Comparison of ENCODE assay signal across 1 cellular context in genomic region chr5:119355636-119356383, GRCh38.
A peak's percentile ranks its signal among the peaks of the same experiment; 100 is the strongest.
TF ChIP-seq lines count a peak whose summit lies in the region.

TSS of gene TNFAIP8 (plus strand) at chr5:119356019. CDS start at chr5:119356091, 72 bp downstream.

TF ChIP-seq in GM12878, 131 proteins besides CTCF, POLR2A, EP300 and RAD21 (continued from another document and continues in another):
- TF ChIP-seq SRF (IDR thresholded peaks at IDR 0.05; ENCODE audit: low read depth in 2 of 2, low read length in 2 of 2) (no peak), CBX5 (IDR thresholded peaks at IDR 0.05; ENCODE audit: low read depth) (0 out of 2 replicates have a peak, but pooled peaks have one; percentile 75), RELA (IDR thresholded peaks at IDR 0.05; ENCODE audit: borderline replicate concordance, partially characterized antibody) (peak; percentile 66), EGR1 (IDR thresholded peaks at IDR 0.05; ENCODE audit: borderline replicate concordance in 1 of 2, low read depth in 2 of 2, low read length in 2 of 2) (peak in 1 of 2 experiments; percentile 97; a peak in 2 of 3 replicates), ELK1 (IDR thresholded peaks at IDR 0.05; ENCODE audit: low read depth, low read length) (no peak), ZBTB33 (IDR thresholded peaks at IDR 0.05) (no peak), NFYA (IDR thresholded peaks at IDR 0.05; ENCODE audit: borderline replicate concordance, low read depth, low read length) (no peak), PRDM15 (CRISPR knock-in tag; IDR thresholded peaks at IDR 0.05) (no peak), SMARCA5 (IDR thresholded peaks at IDR 0.05) (no peak; the same call in 1 of the 2 replicates), FOXM1 (IDR thresholded peaks at IDR 0.05; ENCODE audit: low read depth, low read length) (peak; percentile 81), NR2C2 (IDR thresholded peaks at IDR 0.05; ENCODE audit: borderline replicate concordance, control insufficient read depth, insufficient read length, low read depth) (no peak), NFIC (IDR thresholded peaks at IDR 0.05; ENCODE audit: low read depth, low read length) (peak; percentile 66), PBX3 (IDR thresholded peaks at IDR 0.05; ENCODE audit: insufficient replicate concordance, low read depth, low read length) (peak; percentile 23), ZSCAN29 (IDR thresholded peaks at IDR 0.05) (no peak; the same call in 1 of the 2 replicates), CHD1 (IDR thresholded peaks at IDR 0.05; ENCODE audit: low read depth, low read length) (no peak), NKRF (conservative IDR thresholded peaks at IDR 0.05) (peak; percentile 51), FOXK2 (IDR thresholded peaks at IDR 0.05) (no peak), MEF2A (IDR thresholded peaks at IDR 0.05; ENCODE audit: insufficient read depth, low read depth, low read length) (peak; percentile 78), BCL3 (IDR thresholded peaks at IDR 0.05; ENCODE audit: borderline replicate concordance, insufficient read depth, low read depth, low read length, poor library complexity, severe bottlenecking) (peak; percentile 89), LARP7 (IDR thresholded peaks at IDR 0.05) (peak; percentile 55; the same call in 1 of the 2 replicates), SPI1 (IDR thresholded peaks at IDR 0.05; ENCODE audit: borderline replicate concordance, insufficient read depth, low read depth, low read length) (no peak), ATF3 (IDR thresholded peaks at IDR 0.05; ENCODE audit: borderline replicate concordance, extremely low read depth, low read depth, low read length) (no peak), USF1 (IDR thresholded peaks at IDR 0.05; ENCODE audit: borderline replicate concordance, extremely low read length, insufficient read depth, low read depth, low read length) (no peak), E4F1 (IDR thresholded peaks at IDR 0.05; ENCODE audit: borderline replicate concordance, partially characterized antibody) (no peak), BMI1 (IDR thresholded peaks at IDR 0.05; ENCODE audit: borderline replicate concordance) (no peak), TCF3 (IDR thresholded peaks at IDR 0.05; ENCODE audit: borderline replicate concordance, insufficient read depth, low read depth, low read length) (peak; percentile 78; the same call in 1 of the 2 replicates), ZNF217 (IDR thresholded peaks at IDR 0.05) (0 out of 2 replicates have a peak, but pooled peaks have one; percentile 51), PAX8 (IDR thresholded peaks at IDR 0.05) (no peak), CREB1 (IDR thresholded peaks at IDR 0.05; ENCODE audit: low read depth) (peak; percentile 75), REST (IDR thresholded peaks at IDR 0.05; ENCODE audit: low read depth, low read length) (peak; percentile 40; the same call in 1 of the 2 replicates), IRF5 (IDR thresholded peaks at IDR 0.05; ENCODE audit: borderline replicate concordance) (no peak), STAT1 (conservative IDR thresholded peaks at IDR 0.05) (no peak)
